Comparison of ENCODE assay signal across 13 cellular contexts in the genomic region with DNA sequence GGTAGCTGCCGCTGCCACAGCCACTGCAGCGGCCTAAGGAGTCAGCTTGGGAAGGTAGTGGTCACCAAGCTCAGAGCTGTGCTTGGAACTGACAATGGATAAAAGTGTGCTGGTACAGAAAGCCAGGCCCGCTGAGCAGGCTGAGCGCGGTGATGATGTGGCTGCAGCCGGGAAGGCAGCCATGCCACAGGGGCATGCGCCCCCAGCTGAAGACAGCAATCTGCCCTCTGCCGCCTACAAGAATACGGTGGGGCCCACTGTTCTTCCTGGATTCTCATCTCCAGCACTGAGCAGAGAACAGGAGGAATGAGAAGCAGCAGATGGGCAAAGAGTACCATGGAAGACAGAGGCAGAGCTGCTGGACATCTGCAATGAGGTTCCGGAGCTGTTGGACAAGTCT. TPM values are rescaled to one million over a fixed set of nuclear protein-coding genes. Genes with fewer than 3 reads are reported as not detected.
DNase-seq lines count a peak whose midpoint lies in the region; ATAC-seq, FAIRE-seq and TF ChIP-seq lines count a peak whose summit lies in the region.
"Had no signal": no experiment of that assay in that cellular context is flagged by ENCODE, and none has a peak within 500 bp of the region (broad histone marks: within the 10 kb centered on the region; RNA-seq: fewer than 3 reads in every experiment).

No MANE protein-coding gene starts in this region.

- H2BK5ac ChIP-seq in mesendoderm (ENCODE audit: low read length) = no peak overlapping the region

- ATAC-seq in A549 = peak in 1 of 2 experiments; percentile 12; a peak in 2 of 6 replicates
- no peak for ATAC-seq in HCT116
- no peak; the same call in 2 of the 3 replicates for ATAC-seq in GM12878
- ATAC-seq in HG03565 (IDR thresholded peaks at IDR 0.05; ENCODE audit: unreplicated experiment) = no peak
- no peak for ATAC-seq in right cardiac atrium

- DNase-seq in A549 (ENCODE audit: low read depth in 1 of 2, low spot score in 1 of 2) = no peak
- no peak for DNase-seq in HCT116 (ENCODE audit: low read depth, low spot score)
- DNase-seq in GM12878 (ENCODE audit: low read depth, low spot score) = no peak
- DNase-seq in mesendoderm = no peak
- DNase-seq in cortex of kidney (lab: John Stamatoyannopoulos, UW) = no peak
- no peak for DNase-seq in activated CD4-positive, CD25-positive, alpha-beta regulatory T cell (lab: John Stamatoyannopoulos, UW)
- no peak for DNase-seq in right cardiac atrium
- DNase-seq: CD4-positive, CD25-positive, alpha-beta regulatory T cell; NCI-H187 treated with DMSO at 0.1 percent for 48 hours; NCI-H446 treated with DMSO at 0.1 percent for 48 hours had no signal

- BruUV-seq in HCT116 (replicated peaks; lab: Mats Ljungman, UMichigan) (no TSS peak), GM12878 (replicated peaks; lab: Mats Ljungman, UMichigan) (no TSS peak)

- CTCF ChIA-PET in A549 (lab: Yijun Ruan, JAX) = interaction anchor here (0.5 to 3.4 kb wide), 20 partner anchors 11 to 1161 kb away, joined by 3 to 31 read pairs (median 6); partner anchors contain the start of genes ALDH1B1 and ANKRD18A
- CTCF ChIA-PET in HCT116 (lab: Charles Lee) = interaction anchor here (0.8 to 3.1 kb wide), 5 partner anchors 22 to 77 kb away, joined by 3 to 19 read pairs (median 4); partner anchors contain the start of genes ANKRD18A and FAM240B
- CTCF ChIA-PET in GM12878 (lab: Yijun Ruan, JAX) = interaction anchor here (1.4 to 6.8 kb wide), 8 partner anchors 10 to 226 kb away, joined by 3 to 77 read pairs (median 6); no protein-coding TSS in a partner anchor

- intact Hi-C loops in HCT116 (cut with micrococcal nuclease) (no loop called here), GM12878 (cut with micrococcal nuclease; ENCODE audit: unreplicated experiment) (loop anchor here (5.0 kb wide), 1 partner anchor 64 kb away; no protein-coding TSS in a partner anchor), right cardiac atrium (cut with DNase I) (no loop called here)

- 93% methylated on average over 10 of the region's 10 CpGs for WGBS in A549 (ENCODE audit: missing lambda C conversion rate)
- WGBS in GM12878 (ENCODE audit: insufficient coverage, insufficient replicate concordance, low lambda C conversion rate, missing lambda C conversion rate) = 90% methylated on average over 10 of the region's 10 CpGs
- no CpG with 5 or more reads among the region's 10 CpGs for WGBS in mesendoderm (ENCODE audit: extremely low coverage, insufficient coverage, low lambda C conversion rate)
- 93% methylated on average over 10 of the region's 10 CpGs for WGBS in right cardiac atrium

- TF ChIP-seq POLR2A in A549 (IDR thresholded peaks at IDR 0.05; ENCODE audit: low read length) (no peak), HCT116 (IDR thresholded peaks at IDR 0.05; ENCODE audit: borderline replicate concordance, extremely low read depth, insufficient read depth, insufficient read length) (no peak), GM12878 (IDR thresholded peaks at IDR 0.05; ENCODE audit: low read depth, low read length) (no peak)

- no peak overlapping the region for H3K23ac ChIP-seq in mesendoderm (ENCODE audit: low read length)

- H2BK120ac ChIP-seq in mesendoderm (ENCODE audit: low read depth, low read length) = no peak overlapping the region

- H3K4me3 ChIP-seq in A549 (no peak overlapping the region), HCT116 (replicated peaks in 1 of 2; ENCODE audit: low read depth in 1 of 2, low read length in 2 of 2) (no peak overlapping the region), GM12878 (no peak overlapping the region), mesendoderm (ENCODE audit: low read length) (no peak overlapping the region), right cardiac atrium (ENCODE audit: low read length) (no peak overlapping the region)
- H3K4me3 ChIP-seq: SJSA1 had no signal

- TF ChIP-seq RAD21 in A549 (conservative IDR thresholded peaks at IDR 0.05 in 1 of 2, IDR thresholded peaks at IDR 0.05 in 1 of 2) (no peak), HCT116 (IDR thresholded peaks at IDR 0.05; ENCODE audit: low read depth) (no peak), GM12878 (IDR thresholded peaks at IDR 0.05; ENCODE audit: insufficient read depth, low read depth, low read length) (no peak)

- FAIRE-seq in A549 (lab: Jason Lieb, UNC) (no peak), GM12878 (lab: Jason Lieb, UNC) (no peak)
- FAIRE-seq: GM12892 had no signal

- peak overlapping the region; percentile 11 for H3K56ac ChIP-seq in mesendoderm (ENCODE audit: low read length)

- POLR2A ChIA-PET in A549 (lab: Yijun Ruan, JAX) = no interaction called here
- POLR2A ChIA-PET in HCT116 (lab: Charles Lee) = no interaction called here
- POLR2A ChIA-PET in GM12878 (lab: Charles Lee) = interaction anchor here (0.6 kb wide), 1 partner anchor 488 kb away, joined by 3 read pairs; no protein-coding TSS in a partner anchor

- no peaks in the 10 kb centered on the region for H4K20me1 ChIP-seq in HCT116 (ENCODE audit: insufficient read depth)
- no peaks in the 10 kb centered on the region for H4K20me1 ChIP-seq in GM12878 (ENCODE audit: control insufficient read depth, insufficient read depth)

- H3K18ac ChIP-seq in mesendoderm (ENCODE audit: low read length) = peak overlapping the region; percentile 4

- SMC1A ChIA-PET in GM12878 (lab: Charles Lee; ENCODE audit: uncharacterized antibody, unreplicated experiment) = interaction anchor here (1.7 to 2.6 kb wide), 5 partner anchors 23 to 66 kb away, joined by 5 to 20 read pairs (median 11); no protein-coding TSS in a partner anchor

- in situ Hi-C loops in GM12878 (cut with MboI) = loop anchor here (10.0 kb wide), 1 partner anchor 62 kb away; no protein-coding TSS in a partner anchor

- no peak overlapping the region for H2AK5ac ChIP-seq in mesendoderm (ENCODE audit: low read length)

- H3K27me3 ChIP-seq in HCT116 (ENCODE audit: insufficient read depth, low read length) = no peaks in the 10 kb centered on the region
- H3K27me3 ChIP-seq in GM12878 (replicated peaks in 1 of 2; ENCODE audit: control insufficient read depth in 2 of 2, insufficient read depth in 2 of 2, low read length in 1 of 2) = no peaks in the 10 kb centered on the region
- H3K27me3 ChIP-seq in mesendoderm (ENCODE audit: insufficient read depth, low read length, poor library complexity) = no peaks in the 10 kb centered on the region
- H3K27me3 ChIP-seq in right cardiac atrium (ENCODE audit: control insufficient read depth, insufficient read depth) = no peaks in the 10 kb centered on the region
- H3K27me3 ChIP-seq: SJSA1 had no signal

- H3K9ac ChIP-seq in HCT116 (ENCODE audit: low read length) (no peak overlapping the region), GM12878 (ENCODE audit: control insufficient read depth, insufficient read depth, low read length) (no peak overlapping the region), mesendoderm (ENCODE audit: low read length) (no peak overlapping the region)

- no peak overlapping the region for H3K4ac ChIP-seq in mesendoderm (ENCODE audit: low read depth, low read length)

- RAD21 ChIA-PET in HCT116 (lab: Charles Lee; ENCODE audit: low non-redundant PET in 1 of 2, low total read pairs in 2 of 2, uncharacterized antibody in 2 of 2, unreplicated experiment in 2 of 2) (interaction anchor here in 1 of 2 experiments (1.3 kb wide), 1 partner anchor 65 kb away, joined by 3 read pairs; no protein-coding TSS in a partner anchor), GM12878 (lab: Charles Lee; ENCODE audit: unreplicated experiment) (interaction anchor here (0.8 to 5.2 kb wide), 5 partner anchors 29 to 67 kb away, joined by 3 to 44 read pairs (median 4); no protein-coding TSS in a partner anchor)

- H4K8ac ChIP-seq in mesendoderm (ENCODE audit: low read depth, low read length) = no peak overlapping the region

- H3K9me2 ChIP-seq in HCT116 (ENCODE audit: insufficient read depth) = no peaks in the 10 kb centered on the region

- no peaks in the 10 kb centered on the region for H3K79me2 ChIP-seq in HCT116 (ENCODE audit: insufficient read depth, low read length)
- no peaks in the 10 kb centered on the region for H3K79me2 ChIP-seq in GM12878 (ENCODE audit: control insufficient read depth, insufficient read depth, low read length)
- no peaks in the 10 kb centered on the region for H3K79me2 ChIP-seq in mesendoderm (ENCODE audit: control insufficient read depth, insufficient read depth, low read length)

- H3K9me3 ChIP-seq in A549 (no peaks in the 10 kb centered on the region), HCT116 (ENCODE audit: control insufficient read depth in 1 of 2, insufficient read depth in 1 of 2, low read depth in 1 of 2, low read length in 2 of 2) (no peaks in the 10 kb centered on the region), GM12878 (replicated peaks; ENCODE audit: control insufficient read depth, insufficient read depth, low read length) (no peaks in the 10 kb centered on the region), right cardiac atrium (ENCODE audit: control insufficient read depth, low read length) (no peaks in the 10 kb centered on the region)
- H3K9me3 ChIP-seq: SJSA1 had no signal

- H2AFZ ChIP-seq in HCT116 (ENCODE audit: low read depth, low read length, poor library complexity, severe bottlenecking) (peak overlapping the region; percentile 89), GM12878 (ENCODE audit: control insufficient read depth, low read depth, low read length) (peak overlapping the region; percentile 21; the same call in 1 of the 2 replicates)

- H3K4me2 ChIP-seq in A549 (no peak overlapping the region), HCT116 (ENCODE audit: low read length) (no peak overlapping the region), GM12878 (ENCODE audit: control insufficient read depth, insufficient read depth) (no peak overlapping the region), mesendoderm (ENCODE audit: low read length) (no peak overlapping the region)

- H4K5ac ChIP-seq in mesendoderm (ENCODE audit: low read length) = no peak overlapping the region

- H3K4me1 ChIP-seq in A549 = peaks cover 5% of the 10 kb centered on the region; the same call in 2 of the 3 replicates
- peaks cover 2 to 22% of the 10 kb centered on the region in 2 experiments; a peak in 3 of 4 replicates for H3K4me1 ChIP-seq in HCT116 (ENCODE audit: control insufficient read depth in 1 of 2, insufficient read depth in 2 of 2, low read length in 2 of 2)
- no peaks in the 10 kb centered on the region for H3K4me1 ChIP-seq in GM12878 (ENCODE audit: control insufficient read depth, insufficient read depth, low read length)
- no peaks in the 10 kb centered on the region for H3K4me1 ChIP-seq in mesendoderm (ENCODE audit: control insufficient read depth, low read depth, low read length)
- H3K4me1 ChIP-seq in right cardiac atrium (ENCODE audit: control insufficient read depth, insufficient read depth, low read length) = no peaks in the 10 kb centered on the region
- H3K4me1 ChIP-seq: SJSA1 had no signal

- no peak for TF ChIP-seq CTCF in A549 (IDR thresholded peaks at IDR 0.05)
- no peak; a peak in 1 of 6 replicates for TF ChIP-seq CTCF in HCT116 (IDR thresholded peaks at IDR 0.05 in 2 of 3, conservative IDR thresholded peaks at IDR 0.05 in 1 of 3; ENCODE audit: borderline replicate concordance in 1 of 3, insufficient read depth in 1 of 3, low read depth in 2 of 3, low read length in 2 of 3)
- no peak for TF ChIP-seq CTCF in GM12878 (IDR thresholded peaks at IDR 0.05 in 2 of 3, conservative IDR thresholded peaks at IDR 0.05 in 1 of 3; ENCODE audit: control insufficient read depth in 2 of 3, extremely low read depth in 1 of 3, insufficient read depth in 1 of 3, low read depth in 3 of 3, low read length in 3 of 3)

- H3K27ac ChIP-seq in A549 (peak overlapping the region in 1 of 2 experiments; percentile 31; a peak in 1 of 6 replicates), HCT116 (ENCODE audit: low read depth, low read length) (no peak overlapping the region), GM12878 (ENCODE audit: control insufficient read depth, insufficient read depth) (no peak overlapping the region), mesendoderm (ENCODE audit: low read depth, low read length) (no peak overlapping the region), right cardiac atrium (ENCODE audit: low read length) (no peak overlapping the region)
- H3K27ac ChIP-seq: SJSA1 had no signal

- H3K36me3 ChIP-seq in HCT116 (ENCODE audit: control insufficient read depth in 1 of 2, insufficient read depth in 2 of 2, low read length in 2 of 2) = no peaks in the 10 kb centered on the region
- H3K36me3 ChIP-seq in GM12878 (ENCODE audit: control insufficient read depth in 2 of 2, insufficient read depth in 2 of 2, low read length in 1 of 2) = no peaks in the 10 kb centered on the region
- no peaks in the 10 kb centered on the region for H3K36me3 ChIP-seq in mesendoderm (ENCODE audit: control insufficient read depth, insufficient read depth, low read length)
- H3K36me3 ChIP-seq: SJSA1 had no signal

- H2BK15ac ChIP-seq in mesendoderm (replicated peaks; ENCODE audit: low read depth) = no peak overlapping the region

- no peaks in the 10 kb centered on the region for H3K79me1 ChIP-seq in mesendoderm (ENCODE audit: low read length)

- no peak for TF ChIP-seq EP300 in A549 (IDR thresholded peaks at IDR 0.05)
- no peak for TF ChIP-seq EP300 in GM12878 (IDR thresholded peaks at IDR 0.05; ENCODE audit: borderline replicate concordance in 1 of 2, control insufficient read depth in 1 of 2, low read depth in 2 of 2, low read length in 2 of 2)

RNA-seq across cellular contexts. Expression of gene ANKRD18A, which starts 22.6 kb away (rescaled TPM):
- polyA plus RNA-seq in A549 (2011; rRNA removed) (15.9 and 20.7 TPM in 2 replicates), A549 (2017; fragmentation: RNase III; extraction: RNeasy Plus Mini Kit Qiagen cat#74134 plus additional on column Dnase treatment) (4.0 to 4.9 TPM (median 4.2 TPM) in 3 replicates), GM12878 (2011; rRNA removed) (0.37 and 0.52 TPM in 2 replicates), GM12878 (2014; fragmentation: Illumina TruSeq; extraction: Trizol) (not detected in 2 replicates), GM12878 (2014; fragmentation: Nextera tagmentation; extraction: Ambion mirVana) (not detected), GM12878 (2014; rRNA removed) (not detected in 2 replicates), GM12878 (2016; fragmentation: Nextera tagmentation; extraction: Ambion mirVana) (not detected), right cardiac atrium (3.1 TPM)
- 3.3 and 4.2 TPM in 2 replicates for polyA plus RNA-seq in A549 (2012; cell fraction: cytosol; rRNA removed)
- polyA plus RNA-seq in A549 (2012; cell fraction: nucleus; rRNA removed) = 3.0 and 7.7 TPM in 2 replicates
- polyA minus RNA-seq in A549 (2011; rRNA and poly(A)+ RNA removed) = 18.1 and 20.3 TPM in 2 replicates
- total RNA-seq in HCT116 (2021; ENCODE audit: unreplicated experiment) (24.2 TPM), GM12878 (2014; rRNA removed) (not detected in 2 replicates), GM12878 (2014; rRNA removed; fragmentation: Illumina TruSeq; extraction: Trizol) (not detected in 2 replicates), GM12878 (2021) (not detected in 2 replicates), right cardiac atrium (10 to 100 TPM in 1 of 4 donors, 1 to 10 TPM in 3; 2.1 to 12.3 (median 7.2) TPM)
- polyA plus RNA-seq in HCT116 (2012) = 7.4 and 11.3 TPM in 2 replicates
- not detected in 2 replicates for total RNA-seq in GM12878 (2013; cell fraction: nucleolus; rRNA removed)
- not detected for polyA plus RNA-seq in GM12878 (2011; ENCODE audit: low read depth)
- polyA plus RNA-seq in GM12878 (2011; cell fraction: cytosol; rRNA removed) = 0.01 and 0.03 TPM in 2 replicates
- polyA plus RNA-seq in GM12878 (2011; cell fraction: nucleus; rRNA removed) = 0.09 and 0.85 TPM in 2 replicates
- polyA plus RNA-seq in GM12878 (2012) = 0.07 TPM in 1 of 2 replicates, not detected in the other
- 0.15 TPM in 1 of 2 replicates, not detected in the other for polyA minus RNA-seq in GM12878 (2011; rRNA and poly(A)+ RNA removed)
- polyA minus RNA-seq in GM12878 (2011; cell fraction: cytosol; rRNA and poly(A)+ RNA removed) = not detected in 2 replicates
- 0.12 and 1.5 TPM in 2 replicates for polyA minus RNA-seq in GM12878 (2011; cell fraction: nucleus; rRNA and poly(A)+ RNA removed)
- polyA plus RNA-seq in mesendoderm (2013, experiment 1 of 2) = 8.8 TPM
- 8.3 TPM for polyA plus RNA-seq in mesendoderm (2013, experiment 2 of 2)
- total RNA-seq: SJSA1 had no signal

Comparison
In these comparisons a context has a peak if more than half of its experiments do, and no peak if none do; other contexts are left out.
1. Of the 24 proteins assayed by ChIP-seq in both GM12878 and A549: peak only in GM12878: none; only in A549: SMC3; in both: none; in neither: 23.